11 cellular contexts compared by ENCODE assay signal in the genomic region with DNA sequence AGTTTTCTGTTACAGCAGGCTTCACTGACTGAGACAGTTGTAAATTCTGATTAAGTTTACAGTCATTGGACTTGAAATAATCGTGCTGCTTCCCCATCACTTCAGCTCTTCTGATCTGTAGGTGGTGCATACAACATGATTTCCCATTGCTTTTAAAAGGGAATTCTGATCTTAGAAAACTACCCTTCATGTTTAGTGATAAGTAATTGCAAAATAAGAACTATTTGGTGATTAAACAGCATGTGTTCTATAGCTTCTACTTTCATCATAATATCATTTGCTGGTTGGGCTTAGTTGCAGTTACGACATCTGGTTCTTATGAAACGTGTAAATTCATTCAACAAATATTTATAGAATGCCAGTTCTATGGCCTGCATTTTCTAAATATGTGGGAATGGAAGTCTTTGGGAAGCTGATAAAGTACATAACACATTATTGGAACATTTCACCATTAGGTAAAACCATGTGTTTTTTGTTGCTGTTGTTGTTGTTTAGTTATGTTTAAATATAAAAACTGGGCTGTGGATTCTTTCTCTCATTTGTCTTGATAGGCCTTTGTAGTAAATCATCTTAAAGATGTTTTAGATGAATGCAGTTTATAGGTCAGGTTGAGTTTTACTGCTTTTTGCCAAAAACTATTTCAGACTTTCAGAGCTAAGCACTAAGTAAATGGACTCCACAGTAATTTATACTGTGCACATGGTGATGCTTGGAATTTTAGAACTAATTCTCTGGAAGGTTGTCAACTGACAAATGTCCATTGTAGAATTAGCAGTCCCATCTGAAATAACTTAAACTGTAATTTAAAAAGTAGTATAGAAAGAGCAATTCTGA. TPM values are rescaled to one million over a fixed set of nuclear protein-coding genes. Genes with fewer than 3 reads are reported as not detected.
DNase-seq lines count a peak whose midpoint lies in the region; ATAC-seq, FAIRE-seq and TF ChIP-seq lines count a peak whose summit lies in the region.
"Had no signal": no experiment of that assay in that cellular context is flagged by ENCODE, and none has a peak within 500 bp of the region (broad histone marks: within the 10 kb centered on the region; RNA-seq: fewer than 3 reads in every experiment).

No MANE protein-coding gene starts in this region.

- FAIRE-seq in kidney (lab: Jason Lieb, UNC) = no peak

- TF ChIP-seq RAD21 in SK-N-SH (IDR thresholded peaks at IDR 0.05; ENCODE audit: low read length) = no peak

- H3K4me2 ChIP-seq in GM23248 (ENCODE audit: unreplicated experiment) (peak overlapping the region; percentile 66), SK-N-SH (peak overlapping the region; percentile 66), skeletal muscle satellite cell (ENCODE audit: low read length) (peak overlapping the region; percentile 60)

- DNase-seq in GM23248 = peak; percentile 88
- DNase-seq in SK-N-SH = no peak
- DNase-seq in fibroblast of the aortic adventitia (ENCODE audit: low read depth) = peak; percentile 90
- no peak for DNase-seq in stimulated activated CD4-positive, alpha-beta T cell treated with anti-CD3 and anti-CD28 coated beads, Interleukin-2, amount 100 ng/mL, for 24 hours
- DNase-seq in kidney = no peak
- DNase-seq in aorta = no peak
- no peak for DNase-seq in effector memory CD4-positive, alpha-beta T cell
- DNase-seq: activated CD4-positive, alpha-beta T cell treated with anti-CD3 and anti-CD28 coated beads for 36 hours; NCI-H446 had no signal

- TF ChIP-seq CTCF in SK-N-SH (IDR thresholded peaks at IDR 0.05) (no peak), fibroblast of the aortic adventitia (IDR thresholded peaks at IDR 0.05; ENCODE audit: insufficient read depth, low read length) (no peak), kidney (IDR thresholded peaks at IDR 0.05; ENCODE audit: borderline replicate concordance, extremely low read depth, insufficient read depth) (no peak)

- H3K9ac ChIP-seq in GM23248 (peak overlapping the region; percentile 31; the same call in 1 of the 2 replicates), SK-N-SH (peak overlapping the region; percentile 63; the same call in 1 of the 2 replicates), skeletal muscle satellite cell (ENCODE audit: low read depth, low read length) (peak overlapping the region; percentile 53), kidney (ENCODE audit: low read length in 2 of 2) (no peak overlapping the region)

- peaks cover 61% of the 10 kb centered on the region for H3F3A ChIP-seq in GM23248 (ENCODE audit: insufficient read depth)
- H3F3A ChIP-seq in SK-N-SH (replicated peaks; ENCODE audit: insufficient read depth) = peaks cover 38% of the 10 kb centered on the region

- no peaks in the 10 kb centered on the region for H3K9me2 ChIP-seq in GM23248 (ENCODE audit: insufficient read depth)
- H3K9me2 ChIP-seq in SK-N-SH = no peaks in the 10 kb centered on the region

- H3K4me1 ChIP-seq in GM23248 (ENCODE audit: insufficient read depth) = peaks cover 62% of the 10 kb centered on the region
- H3K4me1 ChIP-seq in SK-N-SH (ENCODE audit: control insufficient read depth in 1 of 2, insufficient read depth in 2 of 2, low read depth in 1 of 2, low read length in 1 of 2) = peaks cover 45 to 59% of the 10 kb centered on the region in 2 experiments
- peaks cover 45% of the 10 kb centered on the region for H3K4me1 ChIP-seq in skeletal muscle satellite cell (ENCODE audit: control insufficient read depth, insufficient read depth, low read length)
- peaks cover 0 to 2% of the 10 kb centered on the region in 2 donors for H3K4me1 ChIP-seq in kidney (ENCODE audit: control insufficient read depth in 1 of 2, insufficient read depth in 1 of 2, low read depth in 1 of 2, low read length in 2 of 2)
- H3K4me1 ChIP-seq in aorta (ENCODE audit: control insufficient read depth in 1 of 2, insufficient read depth in 2 of 2, low read length in 2 of 2) = peaks cover 0 to 3% of the 10 kb centered on the region in 2 donors
- H3K4me1 ChIP-seq in effector memory CD4-positive, alpha-beta T cell (ENCODE audit: control insufficient read depth, insufficient read depth, low read length, poor library complexity, severe bottlenecking) = no peaks in the 10 kb centered on the region

- H3K9me3 ChIP-seq in GM23248 (ENCODE audit: low read depth) (no peaks in the 10 kb centered on the region), SK-N-SH (no peaks in the 10 kb centered on the region), skeletal muscle satellite cell (replicated peaks; ENCODE audit: low read length) (no peaks in the 10 kb centered on the region), kidney (ENCODE audit: control insufficient read depth in 1 of 2, low read length in 2 of 2) (no peaks in the 10 kb centered on the region), aorta (ENCODE audit: control insufficient read depth, low read length) (no peaks in the 10 kb centered on the region)
- H3K9me3 ChIP-seq in effector memory CD4-positive, alpha-beta T cell (ENCODE audit: control insufficient read depth, low read length) = no peaks in the 10 kb centered on the region

- intact Hi-C loops in kidney (cut with DNase I) (no loop called here), aorta (cut with DNase I) (no loop called here)

- peaks cover 91% of the 10 kb centered on the region for H3K79me2 ChIP-seq in GM23248 (ENCODE audit: insufficient read depth)
- peaks cover 100% of the 10 kb centered on the region for H3K79me2 ChIP-seq in SK-N-SH (ENCODE audit: insufficient read depth)

- POLR2A ChIA-PET in SK-N-SH (lab: Yijun Ruan, JAX) = no interaction called here

- 2 to 4% methylated on average over 3 of the region's 3 CpGs for WGBS in GM23248 (ENCODE audit: low coverage in 1 of 2, low lambda C conversion rate in 2 of 2, missing lambda C conversion rate in 2 of 2), 2 experiments
- WGBS in SK-N-SH (ENCODE audit: low lambda C conversion rate) = 28% methylated on average over 3 of the region's 3 CpGs
- 90% methylated on average over 3 of the region's 3 CpGs for WGBS in aorta, 2 donors

- TF ChIP-seq EP300 in SK-N-SH (IDR thresholded peaks at IDR 0.05; ENCODE audit: borderline replicate concordance in 1 of 2, low read depth in 1 of 2, low read length in 1 of 2) = peak; percentile 27 to 71; a peak in 2 of 4 replicates

- H2AFZ ChIP-seq in GM23248 (no peak overlapping the region), SK-N-SH (ENCODE audit: low read depth) (no peak overlapping the region)

- no peaks in the 10 kb centered on the region for H3K36me3 ChIP-seq in GM23248 (ENCODE audit: low read depth)
- peaks cover 0 to 4% of the 10 kb centered on the region in 2 experiments for H3K36me3 ChIP-seq in SK-N-SH (replicated peaks in 1 of 2; ENCODE audit: control insufficient read depth in 1 of 2, insufficient read depth in 2 of 2, low read length in 1 of 2)
- no peaks in the 10 kb centered on the region for H3K36me3 ChIP-seq in skeletal muscle satellite cell (ENCODE audit: insufficient read depth, low read length)
- no peaks in the 10 kb centered on the region for H3K36me3 ChIP-seq in kidney (ENCODE audit: control insufficient read depth in 1 of 2, insufficient read depth in 2 of 2, low read length in 2 of 2)
- H3K36me3 ChIP-seq in aorta (ENCODE audit: control insufficient read depth in 1 of 2, insufficient read depth in 2 of 2, low read length in 1 of 2) = no peaks in the 10 kb centered on the region
- H3K36me3 ChIP-seq in effector memory CD4-positive, alpha-beta T cell (ENCODE audit: control insufficient read depth, insufficient read depth, low read length) = no peaks in the 10 kb centered on the region

- H3K4me3 ChIP-seq in GM23248 (peak overlapping the region; percentile 35), SK-N-SH (ENCODE audit: low read depth in 2 of 2, low read length in 1 of 2) (no peak overlapping the region; a peak in 2 of 4 replicates), fibroblast of the aortic adventitia (ENCODE audit: low read depth, low read length) (no peak overlapping the region), skeletal muscle satellite cell (ENCODE audit: low read length) (peak overlapping the region; percentile 9), kidney (ENCODE audit: low read length in 2 of 2) (no peak overlapping the region), aorta (ENCODE audit: low read length in 2 of 2) (no peak overlapping the region)
- no peak overlapping the region for H3K4me3 ChIP-seq in effector memory CD4-positive, alpha-beta T cell (ENCODE audit: insufficient read depth, low read depth, low read length, poor library complexity, severe bottlenecking)

- CTCF ChIA-PET in SK-N-SH (lab: Yijun Ruan, JAX) = interaction anchor here (1.0 to 3.7 kb wide), 3 partner anchors 10 to 52 kb away, joined by 3 to 23 read pairs (median 4); partner anchors contain the start of gene GNAI1

- peak overlapping the region; percentile 74 for H3K27ac ChIP-seq in GM23248
- H3K27ac ChIP-seq in SK-N-SH (ENCODE audit: low read depth in 2 of 2, low read length in 1 of 2) = peak overlapping the region; percentile 84 to 89
- H3K27ac ChIP-seq in kidney (ENCODE audit: low read depth in 2 of 2, low read length in 2 of 2) = peak overlapping the region in 1 of 2 donors; percentile 5
- H3K27ac ChIP-seq in aorta (ENCODE audit: low read depth in 1 of 2, low read length in 2 of 2) = no peak overlapping the region
- H3K27ac ChIP-seq in effector memory CD4-positive, alpha-beta T cell (ENCODE audit: insufficient read depth, low read length, poor library complexity, severe bottlenecking) = no peak overlapping the region

- H3K27me3 ChIP-seq in GM23248 (replicated peaks; ENCODE audit: insufficient read depth) (no peaks in the 10 kb centered on the region), SK-N-SH (ENCODE audit: insufficient read depth) (no peaks in the 10 kb centered on the region), skeletal muscle satellite cell (ENCODE audit: control insufficient read depth, insufficient read depth, low read length) (no peaks in the 10 kb centered on the region), aorta (ENCODE audit: control insufficient read depth in 1 of 2, insufficient read depth in 2 of 2, low read length in 1 of 2) (no peaks in the 10 kb centered on the region)
- no peaks in the 10 kb centered on the region for H3K27me3 ChIP-seq in effector memory CD4-positive, alpha-beta T cell (replicated peaks; ENCODE audit: control insufficient read depth, insufficient read depth, low read length, poor library complexity, severe bottlenecking)

- H4K20me1 ChIP-seq in GM23248 (ENCODE audit: insufficient read depth) (no peaks in the 10 kb centered on the region), SK-N-SH (ENCODE audit: insufficient read depth) (peaks cover 81% of the 10 kb centered on the region; the same call in 1 of the 2 replicates)

- no peak for ATAC-seq in aorta (ENCODE audit: low FRiP score)
- ATAC-seq: activated CD4-positive, alpha-beta T cell treated with anti-CD3 and anti-CD28 coated beads for 36 hours; sciatic nerve had no signal

- in situ Hi-C loops in GM23248 (cut with MboI) = no loop called here

RNA-seq across cellular contexts. Expression of gene GNAI1, which starts 13.1 kb away (rescaled TPM):
- 30.7 and 35.3 TPM in 2 replicates for total RNA-seq in GM23248 (2014; rRNA removed; shearing (Covaris generic))
- polyA plus RNA-seq in GM23248 (2016; fragmentation: Nextera tagmentation; extraction: Ambion mirVana) = 47.0 and 50.4 TPM in 2 replicates
- 67.4 and 69.1 TPM in 2 replicates for polyA plus RNA-seq in SK-N-SH (2012; rRNA removed)
- polyA plus RNA-seq in SK-N-SH (2012; cell fraction: cytosol; rRNA removed) = 81.2 and 125 TPM in 2 replicates
- 24.5 and 39.9 TPM in 2 replicates for polyA plus RNA-seq in SK-N-SH (2012; cell fraction: nucleus; rRNA removed)
- 25.8 and 46.7 TPM in 2 replicates for total RNA-seq in fibroblast of the aortic adventitia (ENCODE audit: low replicate concordance)
- total RNA-seq in skeletal muscle satellite cell (2012; rRNA removed) = 19.0 and 21.8 TPM in 2 replicates
- total RNA-seq in kidney = 105 TPM
- polyA plus RNA-seq in kidney (ENCODE audit: insufficient read depth, low read depth, low replicate concordance) = 41.9 TPM
- total RNA-seq in aorta = 10 to 100 TPM; 17.9 to 20.7 TPM
- polyA plus RNA-seq in aorta = 10 to 100 TPM; 10.3 to 14.0 TPM

Comparison
In these comparisons a context has a peak if more than half of its experiments do, and no peak if none do; other contexts are left out.
1. DNase-seq: peak in GM23248 (single experiment) and fibroblast of the aortic adventitia (single experiment); none in SK-N-SH (single experiment), stimulated activated CD4-positive, alpha-beta T cell treated with anti-CD3 and anti-CD28 coated beads, Interleukin-2, amount 100 ng/mL, for 24 hours (0 of 2), kidney (single experiment), aorta (0 of 2) and effector memory CD4-positive, alpha-beta T cell (0 of 3).
2. H3K27ac ChIP-seq: peak in GM23248 (single experiment) and SK-N-SH (2 of 2); none in aorta (0 of 2) and effector memory CD4-positive, alpha-beta T cell (single experiment).
3. H3K4me3 ChIP-seq: peak in GM23248 (single experiment) and skeletal muscle satellite cell (single experiment); none in SK-N-SH (0 of 2), fibroblast of the aortic adventitia (single experiment), kidney (0 of 2), aorta (0 of 2) and effector memory CD4-positive, alpha-beta T cell (single experiment).
4. H3K9ac ChIP-seq: peak in GM23248 (single experiment), SK-N-SH (single experiment) and skeletal muscle satellite cell (single experiment); none in kidney (0 of 2).
5. Peak in every context shown above with its lines, with median percentiles within 50 percentile points of each other: H3K4me2 ChIP-seq.